Comparison of ENCODE assay signal across 12 cellular contexts in the genomic region with DNA sequence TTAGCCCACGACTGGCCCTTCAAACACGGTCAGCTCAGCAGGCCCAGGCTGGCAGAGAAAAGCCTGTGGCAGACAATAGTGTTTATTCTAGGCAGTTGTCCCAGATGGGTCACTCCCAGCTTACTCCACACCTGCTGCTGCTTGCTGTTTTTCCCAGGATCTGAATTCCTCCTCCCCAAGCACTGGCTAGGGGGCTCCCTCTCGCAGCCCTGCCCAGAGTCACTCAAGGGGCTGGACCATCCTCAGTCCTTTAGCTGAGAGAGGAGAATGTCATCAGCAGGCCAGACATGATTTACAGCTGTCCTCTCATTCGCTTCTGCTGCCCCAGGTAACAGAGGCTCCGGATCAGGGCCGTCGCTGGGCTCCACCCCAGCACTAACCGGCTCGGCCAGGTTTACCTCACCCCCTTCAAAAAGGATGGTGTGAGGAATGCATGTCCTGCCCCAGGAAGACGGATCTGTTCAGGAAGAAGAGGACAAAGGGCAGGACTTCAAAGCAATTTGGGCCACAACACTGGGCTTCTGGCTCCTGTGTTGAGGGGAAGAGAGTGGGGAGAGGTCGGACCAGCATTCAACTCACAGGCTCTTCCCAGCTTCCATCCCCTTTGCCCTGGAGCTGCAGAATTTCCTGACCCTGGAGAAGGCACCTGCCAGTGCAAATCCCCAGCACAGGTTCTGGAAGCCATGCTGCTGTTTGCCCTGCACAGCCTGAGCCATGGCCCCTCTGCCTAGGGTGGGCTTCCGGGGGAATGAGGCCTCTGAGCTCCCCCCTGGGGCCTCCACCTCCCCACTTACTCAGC. TPM values are rescaled to one million over a fixed set of nuclear protein-coding genes. Genes with fewer than 3 reads are reported as not detected.
A peak's percentile ranks its signal among the peaks of the same experiment; 100 is the strongest.
DNase-seq lines count a peak whose midpoint lies in the region; ATAC-seq, FAIRE-seq and TF ChIP-seq lines count a peak whose summit lies in the region.
"Had no signal": no experiment of that assay in that cellular context is flagged by ENCODE, and none has a peak within 500 bp of the region (broad histone marks: within the 10 kb centered on the region; RNA-seq: fewer than 3 reads in every experiment).

No MANE protein-coding gene starts in this region.

- no peak for TF ChIP-seq RAD21 in HepG2 (CRISPR knock-in tag; IDR thresholded peaks at IDR 0.05)

- H3K79me2 ChIP-seq in HepG2 (ENCODE audit: insufficient read depth, low read length), result no peaks in the 10 kb centered on the region

- peaks cover 64% of the 10 kb centered on the region for H3K4me1 Mint-ChIP-seq in CD14-positive monocyte

- no peak for FAIRE-seq in HepG2 (lab: Jason Lieb, UNC)

- peak overlapping the region; percentile 44 for H3K27ac ChIP-seq in 22Rv1
- no peak overlapping the region for H3K27ac ChIP-seq in SJCRH30
- no peak overlapping the region for H3K27ac ChIP-seq in HepG2 (ENCODE audit: extremely low read length, insufficient read depth, low read length)

- CTCF ChIA-PET in HepG2 (lab: Yijun Ruan, JAX; ENCODE audit: low intra/inter-chr PET ratio, low total read pairs), result no interaction called here

- H3K36me3 ChIP-seq in SJCRH30 (no peaks in the 10 kb centered on the region), HepG2 (replicated peaks in 1 of 2; ENCODE audit: control insufficient read depth in 1 of 2, insufficient read depth in 2 of 2, low read length in 2 of 2) (no peaks in the 10 kb centered on the region)

- no TSS peak for BruUV-seq in HepG2 (replicated peaks; lab: Mats Ljungman, UMichigan)

- TF ChIP-seq CTCF in 22Rv1 (IDR thresholded peaks at IDR 0.05) (no peak), HepG2 (CRISPR knock-in tag; IDR thresholded peaks at IDR 0.05) (peak; percentile 41), CD14-positive monocyte (IDR thresholded peaks at IDR 0.05) (no peak)

- H4K20me1 ChIP-seq in HepG2 (ENCODE audit: insufficient read depth, low read length), result no peaks in the 10 kb centered on the region

- no peaks in the 10 kb centered on the region for H3K36me3 Mint-ChIP-seq in CD14-positive monocyte

- no peak overlapping the region for H2AFZ ChIP-seq in HepG2 (ENCODE audit: low read length)

- no peak overlapping the region for H3K9ac ChIP-seq in HepG2 (ENCODE audit: insufficient read depth, low read depth, low read length)

- peak; percentile 78 for ATAC-seq in HepG2
- ATAC-seq: activated T-cell treated with anti-CD3 and anti-CD28 coated beads, Interleukin-2, amount 50 U/mL, for 72 hours had no signal

- no peaks in the 10 kb centered on the region for H3K27me3 ChIP-seq in SJCRH30
- no peaks in the 10 kb centered on the region for H3K27me3 ChIP-seq in HepG2 (ENCODE audit: control insufficient read depth in 1 of 2, insufficient read depth in 2 of 2, low read length in 2 of 2)

- 3% methylated on average over 5 of the region's 12 CpGs for WGBS in HepG2 (ENCODE audit: low lambda C conversion rate)

- no peak for TF ChIP-seq EP300 in HepG2 (IDR thresholded peaks at IDR 0.05; ENCODE audit: low read depth in 2 of 2, low read length in 2 of 2)
- no peak for TF ChIP-seq EP300 in HepG2 (CRISPR knock-in tag; IDR thresholded peaks at IDR 0.05; ENCODE audit: borderline replicate concordance)

- no peaks in the 10 kb centered on the region for H3K4me1 ChIP-seq in SJCRH30
- peaks cover 60% of the 10 kb centered on the region for H3K4me1 ChIP-seq in HepG2 (ENCODE audit: insufficient read depth, low read length)

- H3K27ac Mint-ChIP-seq in CD14-positive monocyte, result peak overlapping the region in 1 of 7 donors; percentile 26
- H3K27ac Mint-ChIP-seq: activated T-cell treated with anti-CD3 and anti-CD28 coated beads, Interleukin-2, amount 50 U/mL, for 72 hours had no signal

- peaks cover 0 to 4% (median 2%) of the 10 kb centered on the region in 7 donors for H3K9me3 Mint-ChIP-seq in CD14-positive monocyte
- H3K9me3 Mint-ChIP-seq: activated T-cell treated with anti-CD3 and anti-CD28 coated beads, Interleukin-2, amount 50 U/mL, for 72 hours had no signal

- DNase-seq in NCI-H1417 treated with DMSO at 0.1 percent for 48 hours (lab: John Stamatoyannopoulos, UW), result peak; percentile 68
- peak; percentile 31 to 55 for DNase-seq in SJCRH30
- peak; percentile 45 for DNase-seq in HepG2 (ENCODE audit: low spot score)
- DNase-seq in CD14-positive monocyte (ENCODE audit: low spot score), result no peak
- DNase-seq in C1 segment of cervical spinal cord (lab: John Stamatoyannopoulos, UW), result no peak
- DNase-seq in T1000 (lab: John Stamatoyannopoulos, UW), result no peak
- no peak for DNase-seq in stimulated activated CD8-positive, alpha-beta memory T cell treated with anti-CD3 and anti-CD28 coated beads, Interleukin-4, amount 100 ng/mL, for 48 hours
- DNase-seq: activated T-cell treated with anti-CD3 and anti-CD28 coated beads, Interleukin-2, amount 50 U/mL, for 72 hours; cerebellar nuclear complex; head of caudate nucleus; T-helper 1 cell had no signal

- H3K27me3 Mint-ChIP-seq in CD14-positive monocyte (ENCODE audit: low read depth in 3 of 3), result peaks cover 0 to 5% (median 1%) of the 10 kb centered on the region in 3 donors

- H3K4me2 ChIP-seq in HepG2 (ENCODE audit: low read depth, low read length), result peak overlapping the region; percentile 75

- in situ Hi-C loops in HepG2 (cut with HindIII; ENCODE audit: extremely low pct_ligation_motif_present, low pct_unique_long_range_greater_than_20kb), result no loop called here

- intact Hi-C loops in HepG2 (cut with micrococcal nuclease; ENCODE audit: unreplicated experiment) (no loop called here), CD14-positive monocyte (cut with micrococcal nuclease) (no loop called here)

- no peak for TF ChIP-seq POLR2A in HepG2 (IDR thresholded peaks at IDR 0.05; ENCODE audit: insufficient read depth in 1 of 2, low read depth in 2 of 2, low read length in 2 of 2)

- H3K4me3 ChIP-seq in SJCRH30, result no peak overlapping the region
- H3K4me3 ChIP-seq in HepG2 (replicated peaks in 1 of 3; ENCODE audit: insufficient read depth in 1 of 3, low read depth in 2 of 3, low read length in 3 of 3), result peak overlapping the region; percentile 18 to 53 (median 18); a peak in 4 of 6 replicates

- H3K9me3 ChIP-seq in SJCRH30 (replicated peaks), result no peaks in the 10 kb centered on the region
- H3K9me3 ChIP-seq in HepG2 (ENCODE audit: low read length), result no peaks in the 10 kb centered on the region

- no peak overlapping the region for H3K4me3 Mint-ChIP-seq in CD14-positive monocyte
- H3K4me3 Mint-ChIP-seq: activated T-cell treated with anti-CD3 and anti-CD28 coated beads, Interleukin-2, amount 50 U/mL, for 72 hours had no signal

- POLR2A ChIA-PET in HepG2 (lab: Yijun Ruan, JAX), result no interaction called here

TF ChIP-seq in HepG2, 621 proteins besides CTCF, POLR2A, EP300 and RAD21 (continues in another document):
- TF ChIP-seq ZNF598 (CRISPR knock-in tag; IDR thresholded peaks at IDR 0.05; ENCODE audit: borderline replicate concordance) (0 out of 2 replicates have a peak, but pooled peaks have one; percentile 43), XRCC5 (optimal IDR thresholded peaks at IDR 0.05; ENCODE audit: low read length) (peak; percentile 26), PHF21A (CRISPR knock-in tag; IDR thresholded peaks at IDR 0.05) (0 out of 2 replicates have a peak, but pooled peaks have one; percentile 39), HOXA9 (CRISPR knock-in tag; IDR thresholded peaks at IDR 0.05; ENCODE audit: borderline replicate concordance) (peak; percentile 82; the same call in 1 of the 2 replicates), ZSCAN25 (CRISPR knock-in tag; IDR thresholded peaks at IDR 0.05) (0 out of 2 replicates have a peak, but pooled peaks have one; percentile 23)
- TF ChIP-seq, protein P1, sequence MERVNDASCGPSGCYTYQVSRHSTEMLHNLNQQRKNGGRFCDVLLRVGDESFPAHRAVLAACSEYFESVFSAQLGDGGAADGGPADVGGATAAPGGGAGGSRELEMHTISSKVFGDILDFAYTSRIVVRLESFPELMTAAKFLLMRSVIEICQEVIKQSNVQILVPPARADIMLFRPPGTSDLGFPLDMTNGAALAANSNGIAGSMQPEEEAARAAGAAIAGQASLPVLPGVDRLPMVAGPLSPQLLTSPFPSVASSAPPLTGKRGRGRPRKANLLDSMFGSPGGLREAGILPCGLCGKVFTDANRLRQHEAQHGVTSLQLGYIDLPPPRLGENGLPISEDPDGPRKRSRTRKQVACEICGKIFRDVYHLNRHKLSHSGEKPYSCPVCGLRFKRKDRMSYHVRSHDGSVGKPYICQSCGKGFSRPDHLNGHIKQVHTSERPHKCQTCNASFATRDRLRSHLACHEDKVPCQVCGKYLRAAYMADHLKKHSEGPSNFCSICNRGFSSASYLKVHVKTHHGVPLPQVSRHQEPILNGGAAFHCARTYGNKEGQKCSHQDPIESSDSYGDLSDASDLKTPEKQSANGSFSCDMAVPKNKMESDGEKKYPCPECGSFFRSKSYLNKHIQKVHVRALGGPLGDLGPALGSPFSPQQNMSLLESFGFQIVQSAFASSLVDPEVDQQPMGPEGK (CRISPR knock-in tag; IDR thresholded peaks at IDR 0.05), result 0 out of 2 replicates have a peak, but pooled peaks have one; percentile 12

RNA-seq across cellular contexts. Expression of a gene that starts 59.7 kb away (rescaled TPM):
- 0.06 and 0.18 TPM in 2 replicates for total RNA-seq in SJCRH30 (2014; rRNA removed; shearing (Covaris generic))
- not detected in 2 replicates for total RNA-seq in HepG2 (2016; rRNA removed; fragmentation: Illumina TruSeq; extraction: Trizol)
- total RNA-seq in HepG2 (2016; cell fraction: cytosol; rRNA removed; fragmentation: Illumina TruSeq; extraction: Trizol; ENCODE audit: low read depth), result not detected in 2 replicates
- total RNA-seq in HepG2 (2016; cell fraction: insoluble cytoplasmic fraction; rRNA removed; fragmentation: Illumina TruSeq; extraction: Trizol), result not detected in 2 replicates
- not detected in 2 replicates for total RNA-seq in HepG2 (2016; cell fraction: membrane; rRNA removed; fragmentation: Illumina TruSeq; extraction: Trizol)
- total RNA-seq in HepG2 (2016; cell fraction: nucleus; rRNA removed; fragmentation: Illumina TruSeq; extraction: Trizol), result not detected in 2 replicates
- polyA plus RNA-seq in HepG2 (2011; rRNA removed), result not detected in 2 replicates
- polyA plus RNA-seq in HepG2 (2011; cell fraction: cytosol; rRNA removed), result not detected in 2 replicates
- not detected in 2 replicates for polyA plus RNA-seq in HepG2 (2011; cell fraction: nucleus; rRNA removed)
- not detected in 2 replicates for polyA plus RNA-seq in HepG2 (2012)
- polyA plus RNA-seq in HepG2 (2016; cell fraction: cytosol; fragmentation: Illumina TruSeq; extraction: Trizol; ENCODE audit: low read depth), result not detected in 2 replicates
- not detected in 2 replicates for polyA plus RNA-seq in HepG2 (2016; cell fraction: insoluble cytoplasmic fraction; fragmentation: Illumina TruSeq; extraction: Trizol; ENCODE audit: low read depth)
- polyA plus RNA-seq in HepG2 (2016; cell fraction: membrane; fragmentation: Illumina TruSeq; extraction: Trizol; ENCODE audit: low read depth), result not detected in 2 replicates
- not detected in 2 replicates for polyA plus RNA-seq in HepG2 (2016; cell fraction: nucleus; fragmentation: Illumina TruSeq; extraction: Trizol; ENCODE audit: insufficient read depth, low read depth)
- polyA minus RNA-seq in HepG2 (2011; rRNA and poly(A)+ RNA removed; ENCODE audit: low replicate concordance), result 0.16 TPM in 1 of 2 replicates, not detected in the other
- polyA minus RNA-seq in HepG2 (2011; cell fraction: cytosol; rRNA and poly(A)+ RNA removed), result not detected in 2 replicates
- polyA minus RNA-seq in HepG2 (2011; cell fraction: nucleus; rRNA and poly(A)+ RNA removed), result not detected in 2 replicates
- polyA plus RNA-seq in CD14-positive monocyte, result not detected

Comparison
In these comparisons a context has a peak if more than half of its experiments do, and no peak if none do; other contexts are left out.
1. DNase-seq: peak in NCI-H1417 treated with DMSO at 0.1 percent for 48 hours (single experiment), SJCRH30 (2 of 2) and HepG2 (single experiment); none in CD14-positive monocyte (single experiment), C1 segment of cervical spinal cord (0 of 14), T1000 (single experiment) and stimulated activated CD8-positive, alpha-beta memory T cell treated with anti-CD3 and anti-CD28 coated beads, Interleukin-4, amount 100 ng/mL, for 48 hours (single experiment).